ENCODE assay signal across 7 cellular contexts in genomic region chr4:141439223-141439622, GRCh38.
"Had no signal": no experiment of that assay in that cellular context is flagged by ENCODE, and none has a peak within 500 bp of the region (broad histone marks: within the 10 kb centered on the region; RNA-seq: fewer than 3 reads in every experiment).

No MANE protein-coding gene starts in this region.

- DNase-seq: Karpas-422, Kasumi-1, KBM-7, KG1 had no signal

- FAIRE-seq: HTR-8/SVneo had no signal

- H3K9ac ChIP-seq: KMS-11 had no signal

- H3K27ac ChIP-seq: HL-60, KMS-11 had no signal

- H3K4me2 ChIP-seq: KMS-11 had no signal
